Comparison of ENCODE assay signal across 28 cellular contexts in genomic region chr9:123239726-123240125, GRCh38.
"Had no signal": no experiment of that assay in that cellular context is flagged by ENCODE, and none has a peak within 500 bp of the region (broad histone marks: within the 10 kb centered on the region; RNA-seq: fewer than 3 reads in every experiment).

No MANE protein-coding gene starts in this region.

- H3K4me1 ChIP-seq: left lung, right atrium auricular region had no signal

- H3K4me3 ChIP-seq: left lung, lung, ovary, psoas muscle, right atrium auricular region had no signal

- H3K27ac Mint-ChIP-seq: activated CD8-positive, alpha-beta T cell treated with anti-CD3 and anti-CD28 coated beads, Interleukin-2, amount 10 ng/mL, durations not matched to agents 7 days and 5 days; activated naive CD4-positive, alpha-beta T cell treated with anti-CD3 and anti-CD28 coated beads, Interleukin-2, amount 50 U/mL, for 72 hours; activated T-cell treated with anti-CD3 and anti-CD28 coated beads, Interleukin-2, amount 50 U/mL, for 24 hours; activated T-helper 17 cell treated with anti-CD3 and anti-CD28 coated beads, Interleukin-2, amount 50 U/mL, for 72 hours; brain; dendritic cell treated with granulocyte-macrophage colony-stimulating factor and Interleukin-4, amounts not matched to agents 40 ng/mL and 50 ng/mL, for 4 days; nephron; T-helper 2 cell treated with Interferon-gamma antibody and Interleukin-4, amounts not matched to agents 5 μg/mL and 100 μg/mL, for 36 hours had no signal

- ATAC-seq: activated CD8-positive, alpha-beta T cell treated with anti-CD3 and anti-CD28 coated beads, Interleukin-2, amount 10 ng/mL, durations not matched to agents 7 days and 5 days; activated naive CD4-positive, alpha-beta T cell treated with anti-CD3 and anti-CD28 coated beads, Interleukin-2, amount 50 U/mL, for 72 hours; activated T-helper 17 cell treated with anti-CD3 and anti-CD28 coated beads, Interleukin-2, amount 50 U/mL, for 72 hours; left lung; psoas muscle; stimulated activated naive CD8-positive, alpha-beta T cell treated with anti-CD3 and anti-CD28 coated beads, Interleukin-15, Interleukin-2, amounts not matched to agents 100 U/mL and 50 U/mL, for 24 hours had no signal

- FAIRE-seq: endometrium had no signal

- H3K9me3 ChIP-seq: left lung, neutrophil, ovary, psoas muscle, right atrium auricular region had no signal

- H3K27ac ChIP-seq: left lung, neutrophil, ovary, psoas muscle, right atrium auricular region, VCaP had no signal

- H3K9me3 Mint-ChIP-seq: activated naive CD4-positive, alpha-beta T cell treated with anti-CD3 and anti-CD28 coated beads, Interleukin-2, amount 50 U/mL, for 72 hours; activated T-cell treated with anti-CD3 and anti-CD28 coated beads, Interleukin-2, amount 50 U/mL, for 24 hours; activated T-helper 17 cell treated with anti-CD3 and anti-CD28 coated beads, Interleukin-2, amount 50 U/mL, for 72 hours; dendritic cell treated with granulocyte-macrophage colony-stimulating factor and Interleukin-4, amounts not matched to agents 40 ng/mL and 50 ng/mL, for 4 days; nephron; T-helper 2 cell treated with Interferon-gamma antibody and Interleukin-4, amounts not matched to agents 5 μg/mL and 100 μg/mL, for 36 hours had no signal

- H3K27me3 ChIP-seq: left lung, neutrophil, ovary, right atrium auricular region had no signal

- H3K36me3 ChIP-seq: left lung, neutrophil, ovary, right atrium auricular region had no signal

- H3K27me3 Mint-ChIP-seq: activated T-cell treated with anti-CD3 and anti-CD28 coated beads, Interleukin-2, amount 50 U/mL, for 24 hours; activated T-helper 17 cell treated with anti-CD3 and anti-CD28 coated beads, Interleukin-2, amount 50 U/mL, for 72 hours; brain; dendritic cell treated with granulocyte-macrophage colony-stimulating factor and Interleukin-4, amounts not matched to agents 40 ng/mL and 50 ng/mL, for 4 days had no signal

- H3K4me3 Mint-ChIP-seq: activated CD8-positive, alpha-beta T cell treated with anti-CD3 and anti-CD28 coated beads, Interleukin-2, amount 10 ng/mL, durations not matched to agents 7 days and 5 days; activated T-cell treated with anti-CD3 and anti-CD28 coated beads, Interleukin-2, amount 50 U/mL, for 24 hours; activated T-helper 17 cell treated with anti-CD3 and anti-CD28 coated beads, Interleukin-2, amount 50 U/mL, for 72 hours; brain; dendritic cell treated with granulocyte-macrophage colony-stimulating factor and Interleukin-4, amounts not matched to agents 40 ng/mL and 50 ng/mL, for 4 days; nephron; T-helper 2 cell treated with Interferon-gamma antibody and Interleukin-4, amounts not matched to agents 5 μg/mL and 100 μg/mL, for 36 hours had no signal

- DNase-seq: activated CD4-positive, alpha-beta T cell treated with anti-CD3 and anti-CD28 coated beads, Interleukin-2, amount 50 U/mL, for 1 hour; activated CD4-positive, CD25-positive, alpha-beta regulatory T cell treated with anti-CD3 and anti-CD28 coated beads, Interleukin-2, amount 50 U/mL, for 72 hours; activated CD8-positive, alpha-beta T cell treated with anti-CD3 and anti-CD28 coated beads, Interleukin-2, amount 10 ng/mL, durations not matched to agents 7 days and 5 days; activated T-cell treated with anti-CD3 and anti-CD28 coated beads, Interleukin-2, amount 50 U/mL, for 24 hours; aorta; caudate nucleus; effector CD4-positive, alpha-beta T cell; erythroblast; foreskin melanocyte; hippocampal formation; kidney glomerular epithelial cell; left lung; midbrain; ovary; psoas muscle; stimulated activated CD4-positive, alpha-beta T cell treated with anti-CD3 and anti-CD28 coated beads, Interleukin-4, amount 100 ng/mL, for 24 hours; stimulated activated naive CD8-positive, alpha-beta T cell treated with anti-CD3 and anti-CD28 coated beads, Interleukin-15, Interleukin-2, amounts not matched to agents 100 U/mL and 50 U/mL, for 24 hours had no signal
